ENCODE assay signal across 12 cellular contexts in the genomic region with DNA sequence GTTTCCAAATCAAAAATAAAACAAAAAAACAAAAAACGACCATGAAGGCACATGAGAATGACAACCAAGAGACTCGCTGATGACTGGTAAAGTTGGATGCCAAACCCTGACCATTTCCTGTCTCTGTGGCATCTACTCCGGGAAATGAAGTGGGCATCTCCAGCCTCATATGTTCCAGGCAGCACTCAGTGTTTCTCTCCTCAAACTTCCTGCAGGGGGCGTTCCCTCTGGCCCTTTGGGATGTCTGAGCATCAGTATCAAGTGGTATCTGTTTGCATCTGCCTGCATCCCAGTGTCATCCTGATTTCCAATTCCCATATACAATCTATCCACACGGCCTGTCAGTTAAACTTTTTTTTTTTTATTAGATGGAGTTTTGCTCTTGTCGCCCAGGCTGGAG. TPM values are rescaled to one million over a fixed set of nuclear protein-coding genes. Genes with fewer than 3 reads are reported as not detected.
A peak's percentile ranks its signal among the peaks of the same experiment; 100 is the strongest.
DNase-seq lines count a peak whose midpoint lies in the region; ATAC-seq and TF ChIP-seq lines count a peak whose summit lies in the region.
"Had no signal": no experiment of that assay in that cellular context is flagged by ENCODE, and none has a peak within 500 bp of the region (broad histone marks: within the 10 kb centered on the region; RNA-seq: fewer than 3 reads in every experiment).

No MANE protein-coding gene starts in this region.

- DNase-seq in D341Med (ENCODE audit: low spot score) (peak; percentile 59), GM20000 (ENCODE audit: low spot score) (peak; percentile 25), SHP77 (lab: John Stamatoyannopoulos, UW) (peak; percentile 4 to 12), glutamatergic neuron (peak; percentile 49), NCI-H2227 treated with DMSO at 0.1 percent for 48 hours (lab: John Stamatoyannopoulos, UW) (no peak)
- DNase-seq: activated naive CD8-positive, alpha-beta T cell treated with anti-CD3 and anti-CD28 coated beads, Interleukin-2, amount 10 ng/mL, durations not matched to agents 7 days and 5 days; NCI-H1105 treated with DMSO at 0.1 percent for 48 hours had no signal

- peaks cover 6% of the 10 kb centered on the region for H3K27me3 Mint-ChIP-seq in glutamatergic neuron (ENCODE audit: unreplicated experiment)

- no peaks in the 10 kb centered on the region for H3K4me1 Mint-ChIP-seq in glutamatergic neuron (ENCODE audit: low read depth, unreplicated experiment)
- H3K4me1 Mint-ChIP-seq: nephron had no signal

- H3K27ac Mint-ChIP-seq in glutamatergic neuron (ENCODE audit: unreplicated experiment), result no peak overlapping the region
- H3K27ac Mint-ChIP-seq: activated naive CD8-positive, alpha-beta T cell treated with anti-CD3 and anti-CD28 coated beads, Interleukin-2, amount 10 ng/mL, durations not matched to agents 7 days and 5 days; nephron had no signal

- H3K4me3 Mint-ChIP-seq in glutamatergic neuron (ENCODE audit: unreplicated experiment), result no peak overlapping the region
- H3K4me3 Mint-ChIP-seq: activated naive CD8-positive, alpha-beta T cell treated with anti-CD3 and anti-CD28 coated beads, Interleukin-2, amount 10 ng/mL, durations not matched to agents 7 days and 5 days; nephron had no signal

- H3K36me3 Mint-ChIP-seq in glutamatergic neuron (ENCODE audit: unreplicated experiment), result no peaks in the 10 kb centered on the region
- H3K36me3 Mint-ChIP-seq: activated naive CD8-positive, alpha-beta T cell treated with anti-CD3 and anti-CD28 coated beads, Interleukin-2, amount 10 ng/mL, durations not matched to agents 7 days and 5 days had no signal

- ATAC-seq in GM19023 (IDR thresholded peaks at IDR 0.05; ENCODE audit: unreplicated experiment) (no peak), GM21825 (IDR thresholded peaks at IDR 0.05; ENCODE audit: unreplicated experiment) (no peak), GM21723 (IDR thresholded peaks at IDR 0.05; ENCODE audit: unreplicated experiment) (no peak)

- TF ChIP-seq CTCF in GM20000 (IDR thresholded peaks at IDR 0.05; ENCODE audit: extremely low read depth, missing control alignments), result no peak
- TF ChIP-seq CTCF in glutamatergic neuron (IDR thresholded peaks at IDR 0.05; ENCODE audit: partially characterized antibody, unreplicated experiment), result peak; percentile 54

- H3K9me3 Mint-ChIP-seq in glutamatergic neuron (ENCODE audit: unreplicated experiment), result peaks cover 2% of the 10 kb centered on the region
- H3K9me3 Mint-ChIP-seq: activated naive CD8-positive, alpha-beta T cell treated with anti-CD3 and anti-CD28 coated beads, Interleukin-2, amount 10 ng/mL, durations not matched to agents 7 days and 5 days had no signal

RNA-seq across cellular contexts. Expression of a gene that starts 9.8 kb away (rescaled TPM):
- not detected for total RNA-seq in glutamatergic neuron (ENCODE audit: unreplicated experiment)

RNA-seq across cellular contexts. Expression of a gene that starts 20.1 kb away (rescaled TPM):
- total RNA-seq in glutamatergic neuron (ENCODE audit: unreplicated experiment), result not detected
- total RNA-seq: activated naive CD8-positive, alpha-beta T cell treated with anti-CD3 and anti-CD28 coated beads, Interleukin-2, amount 10 ng/mL, durations not matched to agents 7 days and 5 days had no signal

RNA-seq across cellular contexts. Expression of a gene that starts 33.0 kb away (rescaled TPM):
- not detected for total RNA-seq in glutamatergic neuron (ENCODE audit: unreplicated experiment)
- total RNA-seq: activated naive CD8-positive, alpha-beta T cell treated with anti-CD3 and anti-CD28 coated beads, Interleukin-2, amount 10 ng/mL, durations not matched to agents 7 days and 5 days; T-helper 2 cell treated with Interferon-gamma antibody and Interleukin-4, amounts not matched to agents 100 ng/mL and 5 ng/mL, for 36 hours had no signal

RNA-seq across cellular contexts. Expression of a gene that starts 53.1 kb away (rescaled TPM):
- total RNA-seq in glutamatergic neuron (ENCODE audit: unreplicated experiment), result not detected
- total RNA-seq: activated naive CD8-positive, alpha-beta T cell treated with anti-CD3 and anti-CD28 coated beads, Interleukin-2, amount 10 ng/mL, durations not matched to agents 7 days and 5 days; T-helper 2 cell treated with Interferon-gamma antibody and Interleukin-4, amounts not matched to agents 100 ng/mL and 5 ng/mL, for 36 hours had no signal

RNA-seq across cellular contexts. Expression of a gene that starts 59.7 kb away (rescaled TPM):
- total RNA-seq in glutamatergic neuron (ENCODE audit: unreplicated experiment), result 12.4 TPM
